In the genomic region with DNA sequence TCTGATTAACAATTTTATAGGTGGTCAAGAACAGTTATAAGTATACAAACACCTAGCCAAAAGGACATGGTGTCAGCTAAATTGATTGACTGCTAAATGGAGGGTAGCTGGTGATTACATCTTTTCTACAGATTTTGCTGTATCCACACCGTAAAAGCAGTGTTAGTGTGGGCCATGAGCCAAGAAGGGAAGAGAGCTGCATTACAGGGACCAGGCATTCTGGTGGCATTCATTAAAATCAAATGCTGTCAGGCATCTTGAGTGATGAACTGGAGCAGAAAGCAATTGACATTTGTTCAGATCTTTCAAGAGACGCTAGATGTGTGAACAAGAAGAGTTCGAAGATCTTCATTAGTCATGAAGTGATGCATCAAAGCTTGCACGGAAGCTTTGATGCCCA, we compare ENCODE assay signal across 21 cellular contexts.
"Had no signal": no experiment of that assay in that cellular context is flagged by ENCODE, and none has a peak within 500 bp of the region (broad histone marks: within the 10 kb centered on the region; RNA-seq: fewer than 3 reads in every experiment).

No MANE protein-coding gene starts in this region.

- H3K9me3 ChIP-seq: SJSA1 had no signal

- DNase-seq: IMR-90, Kasumi-1, KG1, NCI-H1092, NCI-H1105 treated with DMSO at 0.1 percent for 48 hours, NCI-H1417 treated with DMSO at 0.1 percent for 48 hours, NCI-H187, NCI-H2029, NCI-H2081 treated with DMSO at 0.1 percent for 48 hours, NCI-H345, NCI-H446 treated with DMSO at 0.1 percent for 48 hours, NCI-H510A treated with DMSO at 0.1 percent for 48 hours, NCI-H526, NCI-H82, Right ventricle myocardium superior, RPMI8226, SIG-M5, T-helper 1 cell had no signal

- H3K27me3 ChIP-seq: SJSA1 had no signal

- H3K27ac ChIP-seq: SJSA1, SK-N-MC had no signal

- ATAC-seq: HepG2 had no signal

- H3K36me3 ChIP-seq: SJSA1 had no signal

- H3K4me3 ChIP-seq: SJSA1, SK-N-MC had no signal
